27 cellular contexts compared by ENCODE assay signal in the genomic region with DNA sequence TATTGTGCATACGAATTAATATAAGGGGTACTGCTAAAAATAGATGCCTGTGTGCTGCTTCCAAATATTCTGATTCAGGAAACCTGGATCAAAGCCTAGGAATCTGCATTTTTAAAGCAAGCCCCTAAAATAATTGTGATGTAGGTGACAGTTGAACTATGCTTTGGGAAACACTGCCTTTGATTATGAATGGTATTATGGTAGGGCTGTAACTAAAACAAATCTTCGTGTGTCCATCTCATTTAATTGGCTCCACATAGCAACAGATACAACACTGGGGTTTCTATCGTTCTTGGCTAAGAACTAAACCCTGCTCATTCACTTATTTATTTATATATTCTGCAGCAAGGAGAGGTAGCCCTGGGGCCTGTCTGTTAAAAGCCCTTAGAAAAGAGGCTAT. TPM values are rescaled to one million over a fixed set of nuclear protein-coding genes. Genes with fewer than 3 reads are reported as not detected.
"Had no signal": no experiment of that assay in that cellular context is flagged by ENCODE, and none has a peak within 500 bp of the region (broad histone marks: within the 10 kb centered on the region; RNA-seq: fewer than 3 reads in every experiment).

No MANE protein-coding gene starts in this region.

- H3K27me3 ChIP-seq: gastroesophageal sphincter, heart left ventricle, hepatocyte, right atrium auricular region, thyroid gland, vagina had no signal

- DNase-seq: dermis blood vessel endothelial cell; effector memory CD8-positive, alpha-beta T cell; erythroblast; esophagus squamous epithelium; foreskin keratinocyte; heart left ventricle; kidney; naive thymus-derived CD4-positive, alpha-beta T cell; stimulated activated CD4-positive, alpha-beta T cell treated with anti-CD3 and anti-CD28 coated beads, Interleukin-2, amount 100 ng/mL, for 24 hours; stimulated activated CD4-positive, alpha-beta T cell treated with anti-CD3 and anti-CD28 coated beads, Interleukin-4, amount 100 ng/mL, for 24 hours; stimulated activated naive CD4-positive, alpha-beta T cell treated with Interleukin-2 at 50 U/mL for 16 hours; stomach; thyroid gland; trophoblast cell had no signal

- H3K4me1 ChIP-seq: vagina had no signal

- H3K4me3 ChIP-seq: coronary artery, esophagus squamous epithelium, gastroesophageal sphincter, heart left ventricle, hepatocyte, lung, neural progenitor cell, prostate gland, right atrium auricular region, stomach, thyroid gland, vagina had no signal

- H3K27ac ChIP-seq: coronary artery, esophagus squamous epithelium, foreskin keratinocyte, gastroesophageal sphincter, heart left ventricle, hepatocyte, neural progenitor cell, prostate gland, right atrium auricular region, stomach, thyroid gland, vagina had no signal

- H3K36me3 ChIP-seq: esophagus squamous epithelium, gastroesophageal sphincter, heart left ventricle, neural progenitor cell, prostate gland, right atrium auricular region, stomach, thyroid gland, vagina had no signal

- H3K9me3 ChIP-seq: esophagus squamous epithelium, gastroesophageal sphincter, heart left ventricle, prostate gland, right atrium auricular region, stomach, thyroid gland, vagina had no signal

RNA-seq across cellular contexts. Expression of gene GTSF1, which starts 31.3 kb away (rescaled TPM):
- total RNA-seq: foreskin keratinocyte, hepatocyte, mesothelial cell of epicardium, osteocyte, right atrium auricular region, sciatic nerve, skeletal muscle tissue, stomach, temporal lobe had no signal
- polyA plus RNA-seq: foreskin keratinocyte, hepatocyte had no signal

RNA-seq across cellular contexts. Expression of gene NCKAP1L, which starts 55.5 kb away (rescaled TPM):
- total RNA-seq: dermis blood vessel endothelial cell, foreskin keratinocyte, osteocyte had no signal
- polyA plus RNA-seq: foreskin keratinocyte, hepatocyte had no signal
